1 cellular context compared by ENCODE assay signal in the genomic region with DNA sequence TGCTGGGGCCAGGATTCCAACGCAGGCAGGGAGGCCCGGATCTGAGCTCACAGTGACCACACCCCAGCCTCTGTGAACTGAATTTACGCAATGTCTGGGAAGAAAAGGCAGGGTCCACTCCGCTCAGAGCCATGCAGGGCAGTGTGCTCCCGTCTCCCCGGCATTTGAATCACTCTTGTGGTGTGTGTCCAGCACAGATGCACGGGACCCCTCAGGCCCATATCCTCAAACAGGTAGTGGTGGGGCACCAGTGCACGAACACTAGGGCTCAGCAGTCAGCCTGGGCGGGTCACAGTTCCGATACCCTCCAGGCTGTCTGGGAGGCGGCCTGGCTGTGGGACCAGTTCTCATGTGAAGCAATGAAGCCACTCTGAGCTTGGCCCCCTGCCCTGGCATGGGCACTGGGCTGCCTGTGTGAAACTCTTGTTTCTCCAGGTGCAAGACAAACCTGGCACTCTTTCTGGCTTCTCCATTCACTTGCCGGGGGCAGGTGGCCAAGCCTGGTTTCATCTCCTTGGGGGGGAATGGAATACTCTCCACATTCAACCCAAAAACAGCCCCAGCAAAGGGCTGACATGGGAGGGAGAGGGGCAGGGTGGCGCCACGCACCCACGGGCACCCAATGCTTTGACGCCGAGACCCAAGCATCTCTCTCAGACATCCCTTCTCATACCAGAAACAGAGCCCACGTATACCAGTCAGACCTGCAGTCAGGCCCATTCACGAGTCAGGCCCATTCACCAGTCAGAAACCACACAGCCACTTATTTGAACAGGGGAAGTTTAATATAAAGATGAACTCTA.
TF ChIP-seq lines count a peak whose summit lies in the region.

No MANE protein-coding gene starts in this region.

TF ChIP-seq in HepG2, 621 proteins besides CTCF, POLR2A, EP300 and RAD21 (continued from another document and continues in another):
- TF ChIP-seq ZBTB40 (IDR thresholded peaks at IDR 0.05): no peak
- TF ChIP-seq ZBTB40 (CRISPR knock-in tag; IDR thresholded peaks at IDR 0.05): no peak
- no peak for TF ChIP-seq JUN (CRISPR knock-in tag; IDR thresholded peaks at IDR 0.05)
- TF ChIP-seq NFE2L2 (IDR thresholded peaks at IDR 0.05; ENCODE audit: low read length): no peak
- peak; percentile 48; the same call in 1 of the 2 replicates for TF ChIP-seq THAP9 (CRISPR knock-in tag; IDR thresholded peaks at IDR 0.05; ENCODE audit: borderline replicate concordance)
- peak; percentile 30; the same call in 1 of the 2 replicates for TF ChIP-seq ELF3 (CRISPR knock-in tag; IDR thresholded peaks at IDR 0.05)
- no peak for TF ChIP-seq ZNF496 (CRISPR knock-in tag; IDR thresholded peaks at IDR 0.05; ENCODE audit: insufficient replicate concordance)
- TF ChIP-seq TFDP1 (CRISPR knock-in tag; IDR thresholded peaks at IDR 0.05; ENCODE audit: borderline replicate concordance): no peak
- TF ChIP-seq, protein P1, sequence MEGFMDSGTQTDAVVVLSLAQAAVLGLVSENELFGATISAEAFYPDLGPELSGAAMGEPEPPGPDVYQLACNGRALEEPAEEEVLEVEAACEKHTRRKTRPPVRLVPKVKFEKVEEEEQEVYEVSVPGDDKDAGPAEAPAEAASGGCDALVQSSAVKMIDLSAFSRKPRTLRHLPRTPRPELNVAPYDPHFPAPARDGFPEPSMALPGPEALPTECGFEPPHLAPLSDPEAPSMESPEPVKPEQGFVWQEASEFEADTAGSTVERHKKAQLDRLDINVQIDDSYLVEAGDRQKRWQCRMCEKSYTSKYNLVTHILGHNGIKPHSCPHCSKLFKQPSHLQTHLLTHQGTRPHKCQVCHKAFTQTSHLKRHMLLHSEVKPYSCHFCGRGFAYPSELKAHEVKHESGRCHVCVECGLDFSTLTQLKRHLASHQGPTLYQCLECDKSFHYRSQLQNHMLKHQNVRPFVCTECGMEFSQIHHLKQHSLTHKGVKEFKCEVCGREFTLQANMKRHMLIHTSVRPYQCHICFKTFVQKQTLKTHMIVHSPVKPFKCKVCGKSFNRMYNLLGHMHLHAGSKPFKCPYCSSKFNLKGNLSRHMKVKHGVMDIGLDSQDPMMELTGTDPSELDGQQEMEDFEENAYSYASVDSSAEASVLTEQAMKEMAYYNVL (CRISPR knock-in tag; IDR thresholded peaks at IDR 0.05; ENCODE audit: borderline replicate concordance): no peak
- no peak for TF ChIP-seq TIGD3 (CRISPR knock-in tag; IDR thresholded peaks at IDR 0.05; ENCODE audit: borderline replicate concordance)
- no peak for TF ChIP-seq HIC2 (CRISPR knock-in tag; IDR thresholded peaks at IDR 0.05; ENCODE audit: low read depth)
- TF ChIP-seq, protein P2, sequence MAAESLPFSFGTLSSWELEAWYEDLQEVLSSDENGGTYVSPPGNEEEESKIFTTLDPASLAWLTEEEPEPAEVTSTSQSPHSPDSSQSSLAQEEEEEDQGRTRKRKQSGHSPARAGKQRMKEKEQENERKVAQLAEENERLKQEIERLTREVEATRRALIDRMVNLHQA (CRISPR knock-in tag; IDR thresholded peaks at IDR 0.05): no peak
- no peak for TF ChIP-seq ZBTB8A (CRISPR knock-in tag; IDR thresholded peaks at IDR 0.05; ENCODE audit: borderline replicate concordance, low read depth)
- no peak for TF ChIP-seq NFIB (CRISPR knock-in tag; IDR thresholded peaks at IDR 0.05; ENCODE audit: borderline replicate concordance)
- TF ChIP-seq SNRNP70 (IDR thresholded peaks at IDR 0.05; ENCODE audit: low read depth, low read length): no peak
- no peak for TF ChIP-seq ZNF644 (CRISPR knock-in tag; IDR thresholded peaks at IDR 0.05; ENCODE audit: low read depth)
- TF ChIP-seq MIER2 (CRISPR knock-in tag; IDR thresholded peaks at IDR 0.05): no peak
- no peak for TF ChIP-seq HNRNPUL1 (IDR thresholded peaks at IDR 0.05; ENCODE audit: low read depth, low read length)
- peak; percentile 47; the same call in 1 of the 2 replicates for TF ChIP-seq HDAC1 (CRISPR knock-in tag; IDR thresholded peaks at IDR 0.05)
- no peak for TF ChIP-seq ZNF230 (CRISPR knock-in tag; IDR thresholded peaks at IDR 0.05)
- no peak for TF ChIP-seq TOE1 (CRISPR knock-in tag; IDR thresholded peaks at IDR 0.05)
- 0 out of 2 replicates have a peak, but pooled peaks have one; percentile 26 for TF ChIP-seq RXRA (CRISPR knock-in tag; IDR thresholded peaks at IDR 0.05)
- TF ChIP-seq, protein P3, sequence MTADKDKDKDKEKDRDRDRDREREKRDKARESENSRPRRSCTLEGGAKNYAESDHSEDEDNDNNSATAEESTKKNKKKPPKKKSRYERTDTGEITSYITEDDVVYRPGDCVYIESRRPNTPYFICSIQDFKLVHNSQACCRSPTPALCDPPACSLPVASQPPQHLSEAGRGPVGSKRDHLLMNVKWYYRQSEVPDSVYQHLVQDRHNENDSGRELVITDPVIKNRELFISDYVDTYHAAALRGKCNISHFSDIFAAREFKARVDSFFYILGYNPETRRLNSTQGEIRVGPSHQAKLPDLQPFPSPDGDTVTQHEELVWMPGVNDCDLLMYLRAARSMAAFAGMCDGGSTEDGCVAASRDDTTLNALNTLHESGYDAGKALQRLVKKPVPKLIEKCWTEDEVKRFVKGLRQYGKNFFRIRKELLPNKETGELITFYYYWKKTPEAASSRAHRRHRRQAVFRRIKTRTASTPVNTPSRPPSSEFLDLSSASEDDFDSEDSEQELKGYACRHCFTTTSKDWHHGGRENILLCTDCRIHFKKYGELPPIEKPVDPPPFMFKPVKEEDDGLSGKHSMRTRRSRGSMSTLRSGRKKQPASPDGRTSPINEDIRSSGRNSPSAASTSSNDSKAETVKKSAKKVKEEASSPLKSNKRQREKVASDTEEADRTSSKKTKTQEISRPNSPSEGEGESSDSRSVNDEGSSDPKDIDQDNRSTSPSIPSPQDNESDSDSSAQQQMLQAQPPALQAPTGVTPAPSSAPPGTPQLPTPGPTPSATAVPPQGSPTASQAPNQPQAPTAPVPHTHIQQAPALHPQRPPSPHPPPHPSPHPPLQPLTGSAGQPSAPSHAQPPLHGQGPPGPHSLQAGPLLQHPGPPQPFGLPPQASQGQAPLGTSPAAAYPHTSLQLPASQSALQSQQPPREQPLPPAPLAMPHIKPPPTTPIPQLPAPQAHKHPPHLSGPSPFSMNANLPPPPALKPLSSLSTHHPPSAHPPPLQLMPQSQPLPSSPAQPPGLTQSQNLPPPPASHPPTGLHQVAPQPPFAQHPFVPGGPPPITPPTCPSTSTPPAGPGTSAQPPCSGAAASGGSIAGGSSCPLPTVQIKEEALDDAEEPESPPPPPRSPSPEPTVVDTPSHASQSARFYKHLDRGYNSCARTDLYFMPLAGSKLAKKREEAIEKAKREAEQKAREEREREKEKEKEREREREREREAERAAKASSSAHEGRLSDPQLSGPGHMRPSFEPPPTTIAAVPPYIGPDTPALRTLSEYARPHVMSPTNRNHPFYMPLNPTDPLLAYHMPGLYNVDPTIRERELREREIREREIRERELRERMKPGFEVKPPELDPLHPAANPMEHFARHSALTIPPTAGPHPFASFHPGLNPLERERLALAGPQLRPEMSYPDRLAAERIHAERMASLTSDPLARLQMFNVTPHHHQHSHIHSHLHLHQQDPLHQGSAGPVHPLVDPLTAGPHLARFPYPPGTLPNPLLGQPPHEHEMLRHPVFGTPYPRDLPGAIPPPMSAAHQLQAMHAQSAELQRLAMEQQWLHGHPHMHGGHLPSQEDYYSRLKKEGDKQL (CRISPR knock-in tag; IDR thresholded peaks at IDR 0.05; ENCODE audit: low read depth): no peak
- no peak for TF ChIP-seq FOXA1 (IDR thresholded peaks at IDR 0.05)
- TF ChIP-seq FOXA1 (CRISPR knock-in tag; IDR thresholded peaks at IDR 0.05): no peak
